35 cellular contexts compared by ENCODE assay signal in genomic region chr15:55780292-55780691, GRCh38.
"Had no signal": no experiment of that assay in that cellular context is flagged by ENCODE, and none has a peak within 500 bp of the region (broad histone marks: within the 10 kb centered on the region; RNA-seq: fewer than 3 reads in every experiment).

No MANE protein-coding gene starts in this region.

- H3K27ac ChIP-seq: KMS-11 had no signal

- H3K9ac ChIP-seq: KMS-11 had no signal

- DNase-seq: Karpas-422, Kasumi-1, MG63, MM.1S, MV-4-11, NCI-H1048, NCI-H1092, NCI-H1092 treated with DMSO at 0.1 percent for 48 hours, NCI-H1105, NCI-H1105 treated with DMSO at 0.1 percent for 48 hours, NCI-H1417, NCI-H1417 treated with DMSO at 0.1 percent for 48 hours, NCI-H1436, NCI-H1436 treated with DMSO at 0.1 percent for 48 hours, NCI-H146, NCI-H1694, NCI-H1694 treated with DMSO at 0.1 percent for 48 hours, NCI-H187, NCI-H187 treated with DMSO at 0.1 percent for 48 hours, NCI-H1930, NCI-H2029, NCI-H2081, NCI-H2081 treated with DMSO at 0.1 percent for 48 hours, NCI-H2107, NCI-H2171, NCI-H2171 treated with DMSO at 0.1 percent for 48 hours, NCI-H2227 treated with DMSO at 0.1 percent for 48 hours, NCI-H226, NCI-H345, NCI-H446, NCI-H446 treated with DMSO at 0.1 percent for 48 hours, NCI-H510A, NCI-H510A treated with DMSO at 0.1 percent for 48 hours, NCI-H524 had no signal

- H3K4me3 ChIP-seq: MG63 had no signal

- H3K9me3 ChIP-seq: MG63 had no signal

- H3K27me3 ChIP-seq: MG63 had no signal

- H3K4me2 ChIP-seq: KMS-11 had no signal

- H3K36me3 ChIP-seq: MG63 had no signal
